In the genomic region with DNA sequence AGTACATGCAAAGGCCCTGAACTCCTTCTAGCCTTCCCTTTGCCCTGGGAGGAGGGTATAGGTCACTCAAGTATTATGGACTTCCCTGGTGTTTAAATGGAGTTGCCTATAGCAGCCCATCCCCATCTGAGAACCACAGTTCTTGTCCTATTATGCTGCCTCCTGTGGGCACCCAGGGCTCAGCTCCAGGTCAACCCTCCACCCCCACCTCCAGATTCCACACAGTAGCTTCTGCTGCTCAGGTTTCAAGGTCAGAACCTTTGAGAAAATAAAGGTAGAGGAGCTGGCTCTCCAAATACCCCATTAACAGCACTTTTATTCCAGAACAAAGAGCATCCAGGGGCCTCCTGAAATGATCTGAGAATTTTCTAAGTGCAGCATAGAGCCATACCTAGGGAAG, we compare ENCODE assay signal across 2 cellular contexts.
TF ChIP-seq lines count a peak whose summit lies in the region.

No MANE protein-coding gene starts in this region.

TF ChIP-seq in GM23338, 12 proteins besides CTCF, POLR2A, EP300 and RAD21 (continued from another document):
- TF ChIP-seq, protein P1, sequence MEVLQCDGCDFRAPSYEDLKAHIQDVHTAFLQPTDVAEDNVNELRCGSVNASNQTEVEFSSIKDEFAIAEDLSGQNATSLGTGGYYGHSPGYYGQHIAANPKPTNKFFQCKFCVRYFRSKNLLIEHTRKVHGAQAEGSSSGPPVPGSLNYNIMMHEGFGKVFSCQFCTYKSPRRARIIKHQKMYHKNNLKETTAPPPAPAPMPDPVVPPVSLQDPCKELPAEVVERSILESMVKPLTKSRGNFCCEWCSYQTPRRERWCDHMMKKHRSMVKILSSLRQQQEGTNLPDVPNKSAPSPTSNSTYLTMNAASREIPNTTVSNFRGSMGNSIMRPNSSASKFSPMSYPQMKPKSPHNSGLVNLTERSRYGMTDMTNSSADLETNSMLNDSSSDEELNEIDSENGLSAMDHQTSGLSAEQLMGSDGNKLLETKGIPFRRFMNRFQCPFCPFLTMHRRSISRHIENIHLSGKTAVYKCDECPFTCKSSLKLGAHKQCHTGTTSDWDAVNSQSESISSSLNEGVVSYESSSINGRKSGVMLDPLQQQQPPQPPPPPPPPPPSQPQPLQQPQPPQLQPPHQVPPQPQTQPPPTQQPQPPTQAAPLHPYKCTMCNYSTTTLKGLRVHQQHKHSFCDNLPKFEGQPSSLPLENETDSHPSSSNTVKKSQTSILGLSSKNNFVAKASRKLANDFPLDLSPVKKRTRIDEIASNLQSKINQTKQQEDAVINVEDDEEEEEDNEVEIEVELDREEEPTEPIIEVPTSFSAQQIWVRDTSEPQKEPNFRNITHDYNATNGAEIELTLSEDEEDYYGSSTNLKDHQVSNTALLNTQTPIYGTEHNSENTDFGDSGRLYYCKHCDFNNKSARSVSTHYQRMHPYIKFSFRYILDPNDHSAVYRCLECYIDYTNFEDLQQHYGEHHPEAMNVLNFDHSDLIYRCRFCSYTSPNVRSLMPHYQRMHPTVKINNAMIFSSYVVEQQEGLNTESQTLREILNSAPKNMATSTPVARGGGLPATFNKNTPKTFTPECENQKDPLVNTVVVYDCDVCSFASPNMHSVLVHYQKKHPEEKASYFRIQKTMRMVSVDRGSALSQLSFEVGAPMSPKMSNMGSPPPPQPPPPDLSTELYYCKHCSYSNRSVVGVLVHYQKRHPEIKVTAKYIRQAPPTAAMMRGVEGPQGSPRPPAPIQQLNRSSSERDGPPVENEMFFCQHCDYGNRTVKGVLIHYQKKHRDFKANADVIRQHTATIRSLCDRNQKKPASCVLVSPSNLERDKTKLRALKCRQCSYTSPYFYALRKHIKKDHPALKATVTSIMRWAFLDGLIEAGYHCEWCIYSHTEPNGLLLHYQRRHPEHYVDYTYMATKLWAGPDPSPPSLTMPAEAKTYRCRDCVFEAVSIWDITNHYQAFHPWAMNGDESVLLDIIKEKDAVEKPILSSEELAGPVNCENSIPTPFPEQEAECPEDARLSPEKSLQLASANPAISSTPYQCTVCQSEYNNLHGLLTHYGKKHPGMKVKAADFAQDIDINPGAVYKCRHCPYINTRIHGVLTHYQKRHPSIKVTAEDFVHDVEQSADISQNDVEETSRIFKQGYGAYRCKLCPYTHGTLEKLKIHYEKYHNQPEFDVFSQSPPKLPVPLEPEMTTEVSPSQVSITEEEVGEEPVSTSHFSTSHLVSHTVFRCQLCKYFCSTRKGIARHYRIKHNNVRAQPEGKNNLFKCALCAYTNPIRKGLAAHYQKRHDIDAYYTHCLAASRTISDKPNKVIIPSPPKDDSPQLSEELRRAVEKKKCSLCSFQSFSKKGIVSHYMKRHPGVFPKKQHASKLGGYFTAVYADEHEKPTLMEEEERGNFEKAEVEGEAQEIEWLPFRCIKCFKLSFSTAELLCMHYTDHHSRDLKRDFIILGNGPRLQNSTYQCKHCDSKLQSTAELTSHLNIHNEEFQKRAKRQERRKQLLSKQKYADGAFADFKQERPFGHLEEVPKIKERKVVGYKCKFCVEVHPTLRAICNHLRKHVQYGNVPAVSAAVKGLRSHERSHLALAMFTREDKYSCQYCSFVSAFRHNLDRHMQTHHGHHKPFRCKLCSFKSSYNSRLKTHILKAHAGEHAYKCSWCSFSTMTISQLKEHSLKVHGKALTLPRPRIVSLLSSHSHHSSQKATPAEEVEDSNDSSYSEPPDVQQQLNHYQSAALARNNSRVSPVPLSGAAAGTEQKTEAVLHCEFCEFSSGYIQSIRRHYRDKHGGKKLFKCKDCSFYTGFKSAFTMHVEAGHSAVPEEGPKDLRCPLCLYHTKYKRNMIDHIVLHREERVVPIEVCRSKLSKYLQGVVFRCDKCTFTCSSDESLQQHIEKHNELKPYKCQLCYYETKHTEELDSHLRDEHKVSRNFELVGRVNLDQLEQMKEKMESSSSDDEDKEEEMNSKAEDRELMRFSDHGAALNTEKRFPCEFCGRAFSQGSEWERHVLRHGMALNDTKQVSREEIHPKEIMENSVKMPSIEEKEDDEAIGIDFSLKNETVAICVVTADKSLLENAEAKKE (CRISPR knock-in tag; IDR thresholded peaks at IDR 0.05): 0 out of 2 replicates have a peak, but pooled peaks have one; percentile 39
- TF ChIP-seq CREB1 (CRISPR knock-in tag; IDR thresholded peaks at IDR 0.05; ENCODE audit: low read depth): no peak

TF ChIP-seq in WTC11, 78 proteins besides CTCF, POLR2A, EP300 and RAD21 (continued from another document):
- TF ChIP-seq, protein P2, sequence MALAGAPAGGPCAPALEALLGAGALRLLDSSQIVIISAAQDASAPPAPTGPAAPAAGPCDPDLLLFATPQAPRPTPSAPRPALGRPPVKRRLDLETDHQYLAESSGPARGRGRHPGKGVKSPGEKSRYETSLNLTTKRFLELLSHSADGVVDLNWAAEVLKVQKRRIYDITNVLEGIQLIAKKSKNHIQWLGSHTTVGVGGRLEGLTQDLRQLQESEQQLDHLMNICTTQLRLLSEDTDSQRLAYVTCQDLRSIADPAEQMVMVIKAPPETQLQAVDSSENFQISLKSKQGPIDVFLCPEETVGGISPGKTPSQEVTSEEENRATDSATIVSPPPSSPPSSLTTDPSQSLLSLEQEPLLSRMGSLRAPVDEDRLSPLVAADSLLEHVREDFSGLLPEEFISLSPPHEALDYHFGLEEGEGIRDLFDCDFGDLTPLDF (CRISPR knock-in tag; IDR thresholded peaks at IDR 0.05): no peak
- TF ChIP-seq ETV6 (CRISPR knock-in tag; IDR thresholded peaks at IDR 0.05): no peak
- TF ChIP-seq, protein P3, sequence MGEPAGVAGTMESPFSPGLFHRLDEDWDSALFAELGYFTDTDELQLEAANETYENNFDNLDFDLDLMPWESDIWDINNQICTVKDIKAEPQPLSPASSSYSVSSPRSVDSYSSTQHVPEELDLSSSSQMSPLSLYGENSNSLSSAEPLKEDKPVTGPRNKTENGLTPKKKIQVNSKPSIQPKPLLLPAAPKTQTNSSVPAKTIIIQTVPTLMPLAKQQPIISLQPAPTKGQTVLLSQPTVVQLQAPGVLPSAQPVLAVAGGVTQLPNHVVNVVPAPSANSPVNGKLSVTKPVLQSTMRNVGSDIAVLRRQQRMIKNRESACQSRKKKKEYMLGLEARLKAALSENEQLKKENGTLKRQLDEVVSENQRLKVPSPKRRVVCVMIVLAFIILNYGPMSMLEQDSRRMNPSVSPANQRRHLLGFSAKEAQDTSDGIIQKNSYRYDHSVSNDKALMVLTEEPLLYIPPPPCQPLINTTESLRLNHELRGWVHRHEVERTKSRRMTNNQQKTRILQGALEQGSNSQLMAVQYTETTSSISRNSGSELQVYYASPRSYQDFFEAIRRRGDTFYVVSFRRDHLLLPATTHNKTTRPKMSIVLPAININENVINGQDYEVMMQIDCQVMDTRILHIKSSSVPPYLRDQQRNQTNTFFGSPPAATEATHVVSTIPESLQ (CRISPR knock-in tag; IDR thresholded peaks at IDR 0.05): no peak
- TF ChIP-seq, protein P4, sequence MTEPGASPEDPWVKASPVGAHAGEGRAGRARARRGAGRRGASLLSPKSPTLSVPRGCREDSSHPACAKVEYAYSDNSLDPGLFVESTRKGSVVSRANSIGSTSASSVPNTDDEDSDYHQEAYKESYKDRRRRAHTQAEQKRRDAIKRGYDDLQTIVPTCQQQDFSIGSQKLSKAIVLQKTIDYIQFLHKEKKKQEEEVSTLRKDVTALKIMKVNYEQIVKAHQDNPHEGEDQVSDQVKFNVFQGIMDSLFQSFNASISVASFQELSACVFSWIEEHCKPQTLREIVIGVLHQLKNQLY (CRISPR knock-in tag; IDR thresholded peaks at IDR 0.05): no peak
- TF ChIP-seq, protein P5, sequence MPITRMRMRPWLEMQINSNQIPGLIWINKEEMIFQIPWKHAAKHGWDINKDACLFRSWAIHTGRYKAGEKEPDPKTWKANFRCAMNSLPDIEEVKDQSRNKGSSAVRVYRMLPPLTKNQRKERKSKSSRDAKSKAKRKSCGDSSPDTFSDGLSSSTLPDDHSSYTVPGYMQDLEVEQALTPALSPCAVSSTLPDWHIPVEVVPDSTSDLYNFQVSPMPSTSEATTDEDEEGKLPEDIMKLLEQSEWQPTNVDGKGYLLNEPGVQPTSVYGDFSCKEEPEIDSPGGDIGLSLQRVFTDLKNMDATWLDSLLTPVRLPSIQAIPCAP (CRISPR knock-in tag; IDR thresholded peaks at IDR 0.05): no peak
- no peak for TF ChIP-seq SP1 (CRISPR knock-in tag; conservative IDR thresholded peaks at IDR 0.05)
- TF ChIP-seq NFATC4 (CRISPR knock-in tag; IDR thresholded peaks at IDR 0.05): no peak
- TF ChIP-seq ZNF416 (CRISPR knock-in tag; IDR thresholded peaks at IDR 0.05): no peak
TF ChIP-seq in WTC11: peak in this region for 0.
